8 cellular contexts compared by ENCODE assay signal in the genomic region with DNA sequence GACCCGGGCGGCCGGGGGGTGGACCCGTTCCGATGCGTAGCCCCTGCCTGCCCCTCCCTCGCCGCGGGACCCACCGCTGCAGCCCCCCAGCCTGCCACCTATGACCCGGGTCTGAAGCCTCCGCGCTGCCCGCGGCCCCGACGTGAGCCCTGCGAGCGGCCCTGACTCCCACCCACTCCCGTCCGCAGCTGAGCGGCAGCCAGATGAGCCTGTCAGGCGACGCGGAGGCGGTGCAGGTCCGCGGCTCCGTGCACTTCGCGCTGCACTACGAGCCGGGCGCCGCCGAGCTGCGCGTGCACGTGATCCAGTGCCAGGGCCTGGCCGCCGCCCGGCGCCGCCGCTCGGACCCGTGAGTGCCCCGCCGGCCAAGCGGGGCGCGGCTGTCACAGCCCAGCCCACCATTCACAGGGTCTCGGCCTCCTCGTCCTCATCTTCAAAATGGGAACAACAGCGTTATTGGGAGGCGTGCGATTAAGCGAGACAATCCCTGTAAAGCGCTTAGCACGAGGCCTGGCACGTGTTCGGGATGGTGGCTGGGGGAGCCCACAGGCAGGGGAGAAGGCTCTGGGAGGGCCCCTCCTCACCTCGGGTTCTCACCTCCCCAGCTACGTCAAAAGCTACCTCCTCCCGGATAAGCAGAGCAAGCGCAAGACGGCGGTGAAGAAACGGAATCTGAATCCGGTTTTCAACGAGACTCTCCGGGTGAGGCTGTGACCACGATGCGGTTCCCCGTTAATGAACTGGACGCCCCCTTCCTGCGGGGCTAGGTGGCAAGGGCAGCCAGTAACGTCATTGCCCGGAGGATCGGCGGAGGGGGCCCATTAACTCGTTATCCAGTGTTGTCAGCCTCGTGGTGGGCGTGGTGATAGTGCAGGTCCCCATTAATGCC. TPM values are rescaled to one million over a fixed set of nuclear protein-coding genes. Genes with fewer than 3 reads are reported as not detected.
DNase-seq lines count a peak whose midpoint lies in the region; ATAC-seq, FAIRE-seq and TF ChIP-seq lines count a peak whose summit lies in the region.

No MANE protein-coding gene starts in this region.

- H3K79me2 ChIP-seq in HepG2 (ENCODE audit: insufficient read depth, low read length): no peaks in the 10 kb centered on the region

- no peak for TF ChIP-seq POLR2A in HepG2 (IDR thresholded peaks at IDR 0.05; ENCODE audit: insufficient read depth in 1 of 2, low read depth in 2 of 2, low read length in 2 of 2)

- in situ Hi-C loops in HepG2 (cut with HindIII; ENCODE audit: extremely low pct_ligation_motif_present, low pct_unique_long_range_greater_than_20kb): no loop called here

- H3K36me3 Mint-ChIP-seq in activated T-helper 1 cell treated with anti-CD3 and anti-CD28 coated beads, Interleukin-12 subunit alpha, Interleukin-12 subunit beta, Interleukin-2, Interleukin-4 antibody, amounts not matched to agents 30 ng/mL and 10 ng/mL and 1 ng/mL, durations not matched to agents 14 hours and 24 hours and 36 hours (ENCODE audit: low read depth): peaks cover 19% of the 10 kb centered on the region

- H3K27ac ChIP-seq in colonic mucosa (no peak overlapping the region), HepG2 (ENCODE audit: extremely low read length, insufficient read depth, low read length) (no peak overlapping the region), thoracic aorta (no peak overlapping the region)

- no peaks in the 10 kb centered on the region for H4K20me1 ChIP-seq in HepG2 (ENCODE audit: insufficient read depth, low read length)

- POLR2A ChIA-PET in HepG2 (lab: Yijun Ruan, JAX): interaction anchor here (1.5 to 4.8 kb wide), 3 partner anchors 8 to 257 kb away, joined by 3 to 36 read pairs (median 6); a partner anchor contains a TSS

- H3K9me3 ChIP-seq in colonic mucosa (no peaks in the 10 kb centered on the region), HepG2 (ENCODE audit: low read length) (no peaks in the 10 kb centered on the region), thoracic aorta (no peaks in the 10 kb centered on the region)

- no peaks in the 10 kb centered on the region for H3K27me3 Mint-ChIP-seq in activated T-helper 1 cell treated with anti-CD3 and anti-CD28 coated beads, Interleukin-12 subunit alpha, Interleukin-12 subunit beta, Interleukin-2, Interleukin-4 antibody, amounts not matched to agents 30 ng/mL and 10 ng/mL and 1 ng/mL, durations not matched to agents 14 hours and 24 hours and 36 hours (ENCODE audit: insufficient read depth)

- H3K36me3 ChIP-seq in colonic mucosa (no peaks in the 10 kb centered on the region), HepG2 (replicated peaks in 1 of 2; ENCODE audit: control insufficient read depth in 1 of 2, insufficient read depth in 2 of 2, low read length in 2 of 2) (no peaks in the 10 kb centered on the region), thoracic aorta (peaks cover 6% of the 10 kb centered on the region)

- H2AFZ ChIP-seq in HepG2 (ENCODE audit: low read length): no peak overlapping the region

- TF ChIP-seq RAD21 in HepG2 (CRISPR knock-in tag; IDR thresholded peaks at IDR 0.05): no peak

- no peaks in the 10 kb centered on the region for H3K27me3 ChIP-seq in colonic mucosa
- no peaks in the 10 kb centered on the region for H3K27me3 ChIP-seq in HepG2 (ENCODE audit: control insufficient read depth in 1 of 2, insufficient read depth in 2 of 2, low read length in 2 of 2)
- no peaks in the 10 kb centered on the region for H3K27me3 ChIP-seq in thoracic aorta (replicated peaks; ENCODE audit: insufficient read depth)

- no peak for TF ChIP-seq CTCF in colonic mucosa (IDR thresholded peaks at IDR 0.05)
- TF ChIP-seq CTCF in HepG2 (CRISPR knock-in tag; IDR thresholded peaks at IDR 0.05): no peak
- no peak for TF ChIP-seq CTCF in thoracic aorta (IDR thresholded peaks at IDR 0.05)

- H3K4me3 Mint-ChIP-seq in activated T-helper 1 cell treated with anti-CD3 and anti-CD28 coated beads, Interleukin-12 subunit alpha, Interleukin-12 subunit beta, Interleukin-2, Interleukin-4 antibody, amounts not matched to agents 30 ng/mL and 10 ng/mL and 1 ng/mL, durations not matched to agents 14 hours and 24 hours and 36 hours: no peak overlapping the region

- WGBS in HepG2 (ENCODE audit: low lambda C conversion rate): 90% methylated on average over 41 of the region's 84 CpGs

- peaks cover 4% of the 10 kb centered on the region for H3K4me1 Mint-ChIP-seq in activated T-helper 1 cell treated with anti-CD3 and anti-CD28 coated beads, Interleukin-12 subunit alpha, Interleukin-12 subunit beta, Interleukin-2, Interleukin-4 antibody, amounts not matched to agents 30 ng/mL and 10 ng/mL and 1 ng/mL, durations not matched to agents 14 hours and 24 hours and 36 hours (ENCODE audit: low read depth)

- H3K4me3 ChIP-seq in colonic mucosa: peak overlapping the region; percentile 51
- H3K4me3 ChIP-seq in HepG2 (replicated peaks in 1 of 3; ENCODE audit: insufficient read depth in 1 of 3, low read depth in 2 of 3, low read length in 3 of 3): no peak overlapping the region
- H3K4me3 ChIP-seq in thoracic aorta: peak overlapping the region; percentile 73

- intact Hi-C loops in colonic mucosa (cut with DNase I): no loop called here
- intact Hi-C loops in HepG2 (cut with micrococcal nuclease; ENCODE audit: unreplicated experiment): loop anchor here (1.0 kb wide), 1 partner anchor 9 kb away; no protein-coding TSS in a partner anchor
- intact Hi-C loops in activated T-helper 1 cell treated with anti-CD3 and anti-CD28 coated beads, Interleukin-12 subunit alpha, Interleukin-12 subunit beta, Interleukin-2, Interleukin-4 antibody, amounts not matched to agents 30 ng/mL and 10 ng/mL and 1 ng/mL, durations not matched to agents 14 hours and 24 hours and 36 hours (cut with micrococcal nuclease): no loop called here

- no peak for TF ChIP-seq EP300 in HepG2 (IDR thresholded peaks at IDR 0.05; ENCODE audit: low read depth in 2 of 2, low read length in 2 of 2)
- no peak for TF ChIP-seq EP300 in HepG2 (CRISPR knock-in tag; IDR thresholded peaks at IDR 0.05; ENCODE audit: borderline replicate concordance)

- no TSS peak for BruUV-seq in HepG2 (replicated peaks; lab: Mats Ljungman, UMichigan)

- H3K4me2 ChIP-seq in HepG2 (ENCODE audit: low read depth, low read length): 0 out of 2 replicates have a peak overlapping the region, but pooled peaks have one; percentile 87

- H3K27ac Mint-ChIP-seq in activated T-helper 1 cell treated with anti-CD3 and anti-CD28 coated beads, Interleukin-12 subunit alpha, Interleukin-12 subunit beta, Interleukin-2, Interleukin-4 antibody, amounts not matched to agents 30 ng/mL and 10 ng/mL and 1 ng/mL, durations not matched to agents 14 hours and 24 hours and 36 hours: no peak overlapping the region

- ATAC-seq in HepG2 (no peak), thoracic aorta (ENCODE audit: insufficient number of reproducible peaks, low FRiP score, low read depth) (peak; percentile 53), GM18907 (IDR thresholded peaks at IDR 0.05; ENCODE audit: unreplicated experiment) (no peak)

- H3K4me1 ChIP-seq in colonic mucosa: peaks cover 14% of the 10 kb centered on the region
- peaks cover 28% of the 10 kb centered on the region for H3K4me1 ChIP-seq in HepG2 (ENCODE audit: insufficient read depth, low read length)
- peaks cover 9 to 26% of the 10 kb centered on the region in 2 donors for H3K4me1 ChIP-seq in thoracic aorta (ENCODE audit: control insufficient read depth in 1 of 2, low read depth in 2 of 2)

- FAIRE-seq in HepG2 (lab: Jason Lieb, UNC): no peak

- H3K9ac ChIP-seq in colonic mucosa (ENCODE audit: low read depth in 2 of 2, low read length in 2 of 2) (peak overlapping the region; percentile 26 to 39), HepG2 (ENCODE audit: insufficient read depth, low read depth, low read length) (no peak overlapping the region)

- no peaks in the 10 kb centered on the region for H3K9me3 Mint-ChIP-seq in activated T-helper 1 cell treated with anti-CD3 and anti-CD28 coated beads, Interleukin-12 subunit alpha, Interleukin-12 subunit beta, Interleukin-2, Interleukin-4 antibody, amounts not matched to agents 30 ng/mL and 10 ng/mL and 1 ng/mL, durations not matched to agents 14 hours and 24 hours and 36 hours

- CTCF ChIA-PET in HepG2 (lab: Yijun Ruan, JAX; ENCODE audit: low intra/inter-chr PET ratio, low total read pairs): no interaction called here

- DNase-seq in Daoy (ENCODE audit: low read depth): peak; percentile 83
- DNase-seq in NCI-H2196 (lab: John Stamatoyannopoulos, UW; ENCODE audit: unreplicated experiment): peak; percentile 92
- DNase-seq in colonic mucosa: peak; percentile 74
- no peak for DNase-seq in HepG2 (ENCODE audit: low spot score)
- no peak for DNase-seq in thoracic aorta (ENCODE audit: low spot score)
- no peak for DNase-seq in activated T-helper 1 cell treated with anti-CD3 and anti-CD28 coated beads, Interleukin-12 subunit alpha, Interleukin-12 subunit beta, Interleukin-2, Interleukin-4 antibody, amounts not matched to agents 30 ng/mL and 10 ng/mL and 1 ng/mL, durations not matched to agents 14 hours and 24 hours and 36 hours (ENCODE audit: low spot score)
- no peak for DNase-seq in activated naive CD4-positive, alpha-beta T cell treated with Interleukin-2 at 50 U/mL for 16 hours

RNA-seq across cellular contexts. Expression of a gene that starts 8.2 kb away (rescaled TPM):
- total RNA-seq in Daoy (2014; rRNA removed; shearing (Covaris generic)): 1.2 and 2.1 TPM in 2 replicates
- total RNA-seq in colonic mucosa (10 to 100 TPM; 15.6 to 17.4 TPM), HepG2 (2016; rRNA removed; fragmentation: Illumina TruSeq; extraction: Trizol) (9.1 and 17.8 TPM in 2 replicates), thoracic aorta (1 to 10 TPM; 4.1 to 5.5 TPM)
- 5.6 TPM in 2 replicates for total RNA-seq in HepG2 (2016; cell fraction: cytosol; rRNA removed; fragmentation: Illumina TruSeq; extraction: Trizol; ENCODE audit: low read depth)
- total RNA-seq in HepG2 (2016; cell fraction: insoluble cytoplasmic fraction; rRNA removed; fragmentation: Illumina TruSeq; extraction: Trizol): 7.9 and 19.8 TPM in 2 replicates
- 7.4 and 8.0 TPM in 2 replicates for total RNA-seq in HepG2 (2016; cell fraction: membrane; rRNA removed; fragmentation: Illumina TruSeq; extraction: Trizol)
- 15.9 and 19.3 TPM in 2 replicates for total RNA-seq in HepG2 (2016; cell fraction: nucleus; rRNA removed; fragmentation: Illumina TruSeq; extraction: Trizol)
- 11.1 and 15.8 TPM in 2 replicates for polyA plus RNA-seq in HepG2 (2011; rRNA removed)
- 4.7 and 8.4 TPM in 2 replicates for polyA plus RNA-seq in HepG2 (2011; cell fraction: cytosol; rRNA removed)
- polyA plus RNA-seq in HepG2 (2011; cell fraction: nucleus; rRNA removed): 175 and 243 TPM in 2 replicates
- polyA plus RNA-seq in HepG2 (2012): 7.2 and 8.3 TPM in 2 replicates
- 3.6 and 4.2 TPM in 2 replicates for polyA plus RNA-seq in HepG2 (2016; cell fraction: cytosol; fragmentation: Illumina TruSeq; extraction: Trizol; ENCODE audit: low read depth)
- polyA plus RNA-seq in HepG2 (2016; cell fraction: insoluble cytoplasmic fraction; fragmentation: Illumina TruSeq; extraction: Trizol; ENCODE audit: low read depth): 8.1 and 8.6 TPM in 2 replicates
- polyA plus RNA-seq in HepG2 (2016; cell fraction: membrane; fragmentation: Illumina TruSeq; extraction: Trizol; ENCODE audit: low read depth): 4.6 and 5.4 TPM in 2 replicates
- polyA plus RNA-seq in HepG2 (2016; cell fraction: nucleus; fragmentation: Illumina TruSeq; extraction: Trizol; ENCODE audit: insufficient read depth, low read depth): 45.3 and 50.8 TPM in 2 replicates
- polyA minus RNA-seq in HepG2 (2011; rRNA and poly(A)+ RNA removed; ENCODE audit: low replicate concordance): 0.21 and 11.5 TPM in 2 replicates
- polyA minus RNA-seq in HepG2 (2011; cell fraction: cytosol; rRNA and poly(A)+ RNA removed): 3.3 and 6.7 TPM in 2 replicates
- polyA minus RNA-seq in HepG2 (2011; cell fraction: nucleus; rRNA and poly(A)+ RNA removed): 14.3 and 14.8 TPM in 2 replicates
- 24.4 and 26.3 TPM in 2 replicates for total RNA-seq in activated T-helper 1 cell treated with anti-CD3 and anti-CD28 coated beads, Interleukin-12 subunit alpha, Interleukin-12 subunit beta, Interleukin-2, Interleukin-4 antibody, amounts not matched to agents 30 ng/mL and 10 ng/mL and 1 ng/mL, durations not matched to agents 14 hours and 24 hours and 36 hours

RNA-seq across cellular contexts. Expression of a gene that starts 16.7 kb away (rescaled TPM):
- 8.2 and 12.1 TPM in 2 replicates for total RNA-seq in Daoy (2014; rRNA removed; shearing (Covaris generic))
- total RNA-seq in colonic mucosa (10 to 100 TPM; 21.7 to 41.0 TPM), HepG2 (2016; rRNA removed; fragmentation: Illumina TruSeq; extraction: Trizol) (2.7 and 3.5 TPM in 2 replicates), thoracic aorta (10 to 100 TPM; 78.6 to 85.6 TPM)
- total RNA-seq in HepG2 (2016; cell fraction: cytosol; rRNA removed; fragmentation: Illumina TruSeq; extraction: Trizol; ENCODE audit: low read depth): 0.62 and 2.3 TPM in 2 replicates
- total RNA-seq in HepG2 (2016; cell fraction: insoluble cytoplasmic fraction; rRNA removed; fragmentation: Illumina TruSeq; extraction: Trizol): 2.6 and 2.8 TPM in 2 replicates
- total RNA-seq in HepG2 (2016; cell fraction: membrane; rRNA removed; fragmentation: Illumina TruSeq; extraction: Trizol): 0.93 and 0.99 TPM in 2 replicates
- 1.8 and 2.3 TPM in 2 replicates for total RNA-seq in HepG2 (2016; cell fraction: nucleus; rRNA removed; fragmentation: Illumina TruSeq; extraction: Trizol)
- polyA plus RNA-seq in HepG2 (2011; rRNA removed): 2.7 and 3.2 TPM in 2 replicates
- 1.2 and 1.4 TPM in 2 replicates for polyA plus RNA-seq in HepG2 (2011; cell fraction: cytosol; rRNA removed)
- polyA plus RNA-seq in HepG2 (2011; cell fraction: nucleus; rRNA removed): 20.8 and 29.2 TPM in 2 replicates
- polyA plus RNA-seq in HepG2 (2012): 0.97 and 2.1 TPM in 2 replicates
- 0.44 and 1.2 TPM in 2 replicates for polyA plus RNA-seq in HepG2 (2016; cell fraction: cytosol; fragmentation: Illumina TruSeq; extraction: Trizol; ENCODE audit: low read depth)
- polyA plus RNA-seq in HepG2 (2016; cell fraction: insoluble cytoplasmic fraction; fragmentation: Illumina TruSeq; extraction: Trizol; ENCODE audit: low read depth): 2.4 and 2.8 TPM in 2 replicates
- 1.1 and 1.2 TPM in 2 replicates for polyA plus RNA-seq in HepG2 (2016; cell fraction: membrane; fragmentation: Illumina TruSeq; extraction: Trizol; ENCODE audit: low read depth)
- 5.1 and 8.1 TPM in 2 replicates for polyA plus RNA-seq in HepG2 (2016; cell fraction: nucleus; fragmentation: Illumina TruSeq; extraction: Trizol; ENCODE audit: insufficient read depth, low read depth)
- 5.7 and 12.4 TPM in 2 replicates for polyA minus RNA-seq in HepG2 (2011; rRNA and poly(A)+ RNA removed; ENCODE audit: low replicate concordance)
- 0.59 and 1.5 TPM in 2 replicates for polyA minus RNA-seq in HepG2 (2011; cell fraction: cytosol; rRNA and poly(A)+ RNA removed)
- polyA minus RNA-seq in HepG2 (2011; cell fraction: nucleus; rRNA and poly(A)+ RNA removed): 3.4 and 4.0 TPM in 2 replicates
- 11.2 and 13.7 TPM in 2 replicates for total RNA-seq in activated T-helper 1 cell treated with anti-CD3 and anti-CD28 coated beads, Interleukin-12 subunit alpha, Interleukin-12 subunit beta, Interleukin-2, Interleukin-4 antibody, amounts not matched to agents 30 ng/mL and 10 ng/mL and 1 ng/mL, durations not matched to agents 14 hours and 24 hours and 36 hours

RNA-seq across cellular contexts. Expression of a gene that starts 24.6 kb away (rescaled TPM):
- total RNA-seq in Daoy (2014; rRNA removed; shearing (Covaris generic)): not detected in 2 replicates
- total RNA-seq in colonic mucosa (1 to 10 TPM in 1 of 2 donors, under 1 TPM in 1; 0.42 to 1.5 TPM), HepG2 (2016; rRNA removed; fragmentation: Illumina TruSeq; extraction: Trizol) (not detected in 2 replicates), thoracic aorta (1 to 10 TPM; 3.5 to 4.5 TPM)
- total RNA-seq in HepG2 (2016; cell fraction: cytosol; rRNA removed; fragmentation: Illumina TruSeq; extraction: Trizol; ENCODE audit: low read depth): not detected in 2 replicates
- not detected in 2 replicates for total RNA-seq in HepG2 (2016; cell fraction: insoluble cytoplasmic fraction; rRNA removed; fragmentation: Illumina TruSeq; extraction: Trizol)
- total RNA-seq in HepG2 (2016; cell fraction: membrane; rRNA removed; fragmentation: Illumina TruSeq; extraction: Trizol): not detected in 2 replicates
- not detected in 2 replicates for total RNA-seq in HepG2 (2016; cell fraction: nucleus; rRNA removed; fragmentation: Illumina TruSeq; extraction: Trizol)
- not detected in 2 replicates for polyA plus RNA-seq in HepG2 (2011; rRNA removed)
- polyA plus RNA-seq in HepG2 (2011; cell fraction: cytosol; rRNA removed): not detected in 2 replicates
- polyA plus RNA-seq in HepG2 (2011; cell fraction: nucleus; rRNA removed): not detected in 2 replicates
- polyA plus RNA-seq in HepG2 (2012): not detected in 2 replicates
- not detected in 2 replicates for polyA plus RNA-seq in HepG2 (2016; cell fraction: cytosol; fragmentation: Illumina TruSeq; extraction: Trizol; ENCODE audit: low read depth)
- polyA plus RNA-seq in HepG2 (2016; cell fraction: insoluble cytoplasmic fraction; fragmentation: Illumina TruSeq; extraction: Trizol; ENCODE audit: low read depth): not detected in 2 replicates
- polyA plus RNA-seq in HepG2 (2016; cell fraction: membrane; fragmentation: Illumina TruSeq; extraction: Trizol; ENCODE audit: low read depth): not detected in 2 replicates
- polyA plus RNA-seq in HepG2 (2016; cell fraction: nucleus; fragmentation: Illumina TruSeq; extraction: Trizol; ENCODE audit: insufficient read depth, low read depth): not detected in 2 replicates
- polyA minus RNA-seq in HepG2 (2011; rRNA and poly(A)+ RNA removed; ENCODE audit: low replicate concordance): not detected in 2 replicates
- not detected in 2 replicates for polyA minus RNA-seq in HepG2 (2011; cell fraction: cytosol; rRNA and poly(A)+ RNA removed)
- not detected in 2 replicates for polyA minus RNA-seq in HepG2 (2011; cell fraction: nucleus; rRNA and poly(A)+ RNA removed)
- not detected in 2 replicates for total RNA-seq in activated T-helper 1 cell treated with anti-CD3 and anti-CD28 coated beads, Interleukin-12 subunit alpha, Interleukin-12 subunit beta, Interleukin-2, Interleukin-4 antibody, amounts not matched to agents 30 ng/mL and 10 ng/mL and 1 ng/mL, durations not matched to agents 14 hours and 24 hours and 36 hours

RNA-seq across cellular contexts. Expression of a gene that starts 28.1 kb away (rescaled TPM):
- 54.9 and 65.0 TPM in 2 replicates for total RNA-seq in Daoy (2014; rRNA removed; shearing (Covaris generic))
- total RNA-seq in colonic mucosa (10 to 100 TPM; 28.6 to 35.4 TPM), HepG2 (2016; rRNA removed; fragmentation: Illumina TruSeq; extraction: Trizol) (9.9 and 22.7 TPM in 2 replicates), thoracic aorta (10 to 100 TPM; 31.5 to 45.1 TPM)
- 10.4 and 13.7 TPM in 2 replicates for total RNA-seq in HepG2 (2016; cell fraction: cytosol; rRNA removed; fragmentation: Illumina TruSeq; extraction: Trizol; ENCODE audit: low read depth)
- 9.9 and 24.4 TPM in 2 replicates for total RNA-seq in HepG2 (2016; cell fraction: insoluble cytoplasmic fraction; rRNA removed; fragmentation: Illumina TruSeq; extraction: Trizol)
- 19.0 and 21.0 TPM in 2 replicates for total RNA-seq in HepG2 (2016; cell fraction: membrane; rRNA removed; fragmentation: Illumina TruSeq; extraction: Trizol)
- 20.8 and 23.3 TPM in 2 replicates for total RNA-seq in HepG2 (2016; cell fraction: nucleus; rRNA removed; fragmentation: Illumina TruSeq; extraction: Trizol)
- polyA plus RNA-seq in HepG2 (2011; rRNA removed): 29.6 and 40.8 TPM in 2 replicates
- polyA plus RNA-seq in HepG2 (2011; cell fraction: cytosol; rRNA removed): 26.0 and 32.7 TPM in 2 replicates
- polyA plus RNA-seq in HepG2 (2011; cell fraction: nucleus; rRNA removed): 63.1 and 68.2 TPM in 2 replicates
- polyA plus RNA-seq in HepG2 (2012): 17.8 and 25.1 TPM in 2 replicates
- 16.5 and 17.4 TPM in 2 replicates for polyA plus RNA-seq in HepG2 (2016; cell fraction: cytosol; fragmentation: Illumina TruSeq; extraction: Trizol; ENCODE audit: low read depth)
- polyA plus RNA-seq in HepG2 (2016; cell fraction: insoluble cytoplasmic fraction; fragmentation: Illumina TruSeq; extraction: Trizol; ENCODE audit: low read depth): 11.5 and 18.3 TPM in 2 replicates
- polyA plus RNA-seq in HepG2 (2016; cell fraction: membrane; fragmentation: Illumina TruSeq; extraction: Trizol; ENCODE audit: low read depth): 21.3 and 22.0 TPM in 2 replicates
- 49.6 and 50.9 TPM in 2 replicates for polyA plus RNA-seq in HepG2 (2016; cell fraction: nucleus; fragmentation: Illumina TruSeq; extraction: Trizol; ENCODE audit: insufficient read depth, low read depth)
- 59.9 and 69.4 TPM in 2 replicates for polyA minus RNA-seq in HepG2 (2011; rRNA and poly(A)+ RNA removed; ENCODE audit: low replicate concordance)
- 11.7 and 18.2 TPM in 2 replicates for polyA minus RNA-seq in HepG2 (2011; cell fraction: cytosol; rRNA and poly(A)+ RNA removed)
- 16.6 and 21.0 TPM in 2 replicates for polyA minus RNA-seq in HepG2 (2011; cell fraction: nucleus; rRNA and poly(A)+ RNA removed)
- 44.3 and 47.4 TPM in 2 replicates for total RNA-seq in activated T-helper 1 cell treated with anti-CD3 and anti-CD28 coated beads, Interleukin-12 subunit alpha, Interleukin-12 subunit beta, Interleukin-2, Interleukin-4 antibody, amounts not matched to agents 30 ng/mL and 10 ng/mL and 1 ng/mL, durations not matched to agents 14 hours and 24 hours and 36 hours

RNA-seq across cellular contexts. Expression of a gene that starts 33.1 kb away (rescaled TPM):
- not detected in 2 replicates for total RNA-seq in Daoy (2014; rRNA removed; shearing (Covaris generic))
- total RNA-seq in colonic mucosa: 1 to 10 TPM in 1 of 2 donors, under 1 TPM in 1; 0.69 to 1.7 TPM
- not detected in 2 replicates for total RNA-seq in HepG2 (2016; rRNA removed; fragmentation: Illumina TruSeq; extraction: Trizol)
- not detected in 2 replicates for total RNA-seq in HepG2 (2016; cell fraction: cytosol; rRNA removed; fragmentation: Illumina TruSeq; extraction: Trizol; ENCODE audit: low read depth)
- total RNA-seq in HepG2 (2016; cell fraction: insoluble cytoplasmic fraction; rRNA removed; fragmentation: Illumina TruSeq; extraction: Trizol): not detected in 2 replicates
- total RNA-seq in HepG2 (2016; cell fraction: membrane; rRNA removed; fragmentation: Illumina TruSeq; extraction: Trizol): not detected in 2 replicates
- not detected in 2 replicates for total RNA-seq in HepG2 (2016; cell fraction: nucleus; rRNA removed; fragmentation: Illumina TruSeq; extraction: Trizol)
- polyA plus RNA-seq in HepG2 (2011; rRNA removed): not detected in 2 replicates
- polyA plus RNA-seq in HepG2 (2011; cell fraction: cytosol; rRNA removed): not detected in 2 replicates
- polyA plus RNA-seq in HepG2 (2011; cell fraction: nucleus; rRNA removed): 0.17 and 0.21 TPM in 2 replicates
- polyA plus RNA-seq in HepG2 (2012): not detected in 2 replicates
- polyA plus RNA-seq in HepG2 (2016; cell fraction: cytosol; fragmentation: Illumina TruSeq; extraction: Trizol; ENCODE audit: low read depth): not detected in 2 replicates
- not detected in 2 replicates for polyA plus RNA-seq in HepG2 (2016; cell fraction: insoluble cytoplasmic fraction; fragmentation: Illumina TruSeq; extraction: Trizol; ENCODE audit: low read depth)
- not detected in 2 replicates for polyA plus RNA-seq in HepG2 (2016; cell fraction: membrane; fragmentation: Illumina TruSeq; extraction: Trizol; ENCODE audit: low read depth)
- polyA plus RNA-seq in HepG2 (2016; cell fraction: nucleus; fragmentation: Illumina TruSeq; extraction: Trizol; ENCODE audit: insufficient read depth, low read depth): not detected in 2 replicates
- 0.16 TPM in 1 of 2 replicates, not detected in the other for polyA minus RNA-seq in HepG2 (2011; rRNA and poly(A)+ RNA removed; ENCODE audit: low replicate concordance)
- polyA minus RNA-seq in HepG2 (2011; cell fraction: cytosol; rRNA and poly(A)+ RNA removed): not detected in 2 replicates
- polyA minus RNA-seq in HepG2 (2011; cell fraction: nucleus; rRNA and poly(A)+ RNA removed): not detected in 2 replicates
- not detected for total RNA-seq in thoracic aorta
- total RNA-seq in activated T-helper 1 cell treated with anti-CD3 and anti-CD28 coated beads, Interleukin-12 subunit alpha, Interleukin-12 subunit beta, Interleukin-2, Interleukin-4 antibody, amounts not matched to agents 30 ng/mL and 10 ng/mL and 1 ng/mL, durations not matched to agents 14 hours and 24 hours and 36 hours: not detected in 2 replicates

Comparison
In these comparisons a context has a peak if more than half of its experiments do, and no peak if none do; other contexts are left out.
1. DNase-seq: peak in Daoy (single experiment), NCI-H2196 (single experiment) and colonic mucosa (single experiment); none in HepG2 (single experiment), thoracic aorta (single experiment), activated T-helper 1 cell treated with anti-CD3 and anti-CD28 coated beads, Interleukin-12 subunit alpha, Interleukin-12 subunit beta, Interleukin-2, Interleukin-4 antibody, amounts not matched to agents 30 ng/mL and 10 ng/mL and 1 ng/mL, durations not matched to agents 14 hours and 24 hours and 36 hours (single experiment) and activated naive CD4-positive, alpha-beta T cell treated with Interleukin-2 at 50 U/mL for 16 hours (single experiment).
2. H3K4me3 ChIP-seq: peak in colonic mucosa (single experiment) and thoracic aorta (single experiment); none in HepG2 (0 of 3).